In genomic region chr2:241514986-241515737, GRCh38 we compare ENCODE assay signal across 11 cellular contexts. TPM values are rescaled to one million over a fixed set of nuclear protein-coding genes. Genes with fewer than 3 reads are reported as not detected.
DNase-seq lines count a peak whose midpoint lies in the region; ATAC-seq, FAIRE-seq and TF ChIP-seq lines count a peak whose summit lies in the region.
"Had no signal": no experiment of that assay in that cellular context is flagged by ENCODE, and none has a peak within 500 bp of the region (broad histone marks: within the 10 kb centered on the region; RNA-seq: fewer than 3 reads in every experiment).

No MANE protein-coding gene starts in this region.

- no peaks in the 10 kb centered on the region for H3K9me1 ChIP-seq in K562 (ENCODE audit: control insufficient read depth, insufficient read depth, low read length)

- intact Hi-C loops in K562 (cut with micrococcal nuclease) = no loop called here
- intact Hi-C loops in uterus (cut with DNase I; ENCODE audit: low total_unique reads) = no loop called here

- CTCF ChIA-PET in K562 (lab: Yijun Ruan, JAX; ENCODE audit: low intra/inter-chr PET ratio) = no interaction called here

- H3K4me1 Mint-ChIP-seq in glutamatergic neuron (ENCODE audit: low read depth, unreplicated experiment) = peaks cover 2% of the 10 kb centered on the region
- H3K4me1 Mint-ChIP-seq: activated B cell treated with CpG ODN at 0.5 μM for 24 hours had no signal

- BruUV-seq in K562 (replicated peaks; lab: Mats Ljungman, UMichigan) = no TSS peak

- no peaks in the 10 kb centered on the region for H3K36me3 Mint-ChIP-seq in glutamatergic neuron (ENCODE audit: unreplicated experiment)

- POLR2A ChIA-PET in K562 (lab: Yijun Ruan, JAX) = interaction anchor here (0.6 to 0.9 kb wide), 3 partner anchors 9 to 93 kb away, joined by 3 read pairs; no protein-coding TSS in a partner anchor

- H3K9me3 ChIP-seq in K562 (replicated peaks; ENCODE audit: control insufficient read depth, insufficient read depth, low read depth, low read length) (no peaks in the 10 kb centered on the region; the same call in 1 of the 2 replicates), uterus (no peaks in the 10 kb centered on the region)
- H3K9me3 ChIP-seq: neutrophil had no signal

- no peak overlapping the region for H3K4me2 ChIP-seq in K562 (ENCODE audit: insufficient read depth, low read length)

- H3K27me3 ChIP-seq in K562 (ENCODE audit: control insufficient read depth in 2 of 2, insufficient read depth in 2 of 2, low read length in 2 of 2) (no peaks in the 10 kb centered on the region), uterus (no peaks in the 10 kb centered on the region)

- in situ Hi-C loops in K562 (cut with MboI) = no loop called here

- H2AFZ ChIP-seq in K562 (ENCODE audit: low read depth, low read length) = peak overlapping the region; percentile 65

- H3K36me3 ChIP-seq in K562 (ENCODE audit: control insufficient read depth, insufficient read depth, low read length) (no peaks in the 10 kb centered on the region), uterus (no peaks in the 10 kb centered on the region)
- H3K36me3 ChIP-seq: neutrophil had no signal

- no peak overlapping the region for H3K27ac Mint-ChIP-seq in glutamatergic neuron (ENCODE audit: unreplicated experiment)
- H3K27ac Mint-ChIP-seq: activated B cell treated with CpG ODN at 0.5 μM for 24 hours had no signal

- TF ChIP-seq CTCF in K562 (IDR thresholded peaks at IDR 0.05 in 2 of 3, conservative IDR thresholded peaks at IDR 0.05 in 1 of 3; ENCODE audit: insufficient read depth in 2 of 3, low read depth in 1 of 3, low read length in 3 of 3) (no peak), uterus (IDR thresholded peaks at IDR 0.05) (no peak), glutamatergic neuron (IDR thresholded peaks at IDR 0.05; ENCODE audit: partially characterized antibody, unreplicated experiment) (no peak)

- no peak overlapping the region for H3K4me3 Mint-ChIP-seq in glutamatergic neuron (ENCODE audit: unreplicated experiment)
- H3K4me3 Mint-ChIP-seq: activated B cell treated with CpG ODN at 0.5 μM for 24 hours had no signal

- 46% methylated on average over 8 of the region's 10 CpGs for WGBS in K562 (ENCODE audit: insufficient coverage, low coverage, missing lambda C conversion rate)

- H4K20me1 ChIP-seq in K562 (replicated peaks; ENCODE audit: control insufficient read depth, insufficient read depth, low read length) = no peaks in the 10 kb centered on the region

- H3K4me3 ChIP-seq in GM08714 (ENCODE audit: low read length) (peak overlapping the region; percentile 16; the same call in 1 of the 2 replicates), K562 (no peak overlapping the region), uterus (no peak overlapping the region)

- no peak for FAIRE-seq in K562 (lab: Jason Lieb, UNC)
- FAIRE-seq: D721Med had no signal

- ATAC-seq in GM19395 (IDR thresholded peaks at IDR 0.05; ENCODE audit: unreplicated experiment) (peak; percentile 71), HG03521 (IDR thresholded peaks at IDR 0.05; ENCODE audit: unreplicated experiment) (peak; percentile 64), K562 (no peak; the same call in 2 of the 3 replicates)

- H3K4me1 ChIP-seq in K562 (replicated peaks in 1 of 2; ENCODE audit: control insufficient read depth in 2 of 2, insufficient read depth in 2 of 2, low read length in 2 of 2) (no peaks in the 10 kb centered on the region), uterus (no peaks in the 10 kb centered on the region)

- H3K9ac ChIP-seq in K562 (ENCODE audit: insufficient read depth in 1 of 2, low read depth in 2 of 2, low read length in 2 of 2) = no peak overlapping the region

- no peak for TF ChIP-seq EP300 in K562 (IDR thresholded peaks at IDR 0.05; ENCODE audit: low read length)

- no peaks in the 10 kb centered on the region for H3K27me3 Mint-ChIP-seq in glutamatergic neuron (ENCODE audit: unreplicated experiment)

- TF ChIP-seq POLR2A in K562 (conservative IDR thresholded peaks at IDR 0.05) = no peak
- TF ChIP-seq POLR2A in uterus (IDR thresholded peaks at IDR 0.05) = no peak

- DNase-seq in K562 (ENCODE audit: extremely low read depth in 1 of 4, low spot score in 3 of 4) = no peak
- no peak for DNase-seq in uterus
- no peak for DNase-seq in NCI-H69 (lab: John Stamatoyannopoulos, UW)
- DNase-seq in glutamatergic neuron = no peak
- no peak for DNase-seq in SK-N-DZ (ENCODE audit: low spot score)
- DNase-seq: activated B cell treated with CpG ODN at 0.5 μM for 24 hours had no signal

- no peaks in the 10 kb centered on the region for H3K79me2 ChIP-seq in K562 (ENCODE audit: control insufficient read depth, insufficient read depth, low read length)

- H3K9me3 Mint-ChIP-seq in glutamatergic neuron (ENCODE audit: unreplicated experiment) = peaks cover 4% of the 10 kb centered on the region
- H3K9me3 Mint-ChIP-seq: activated B cell treated with CpG ODN at 0.5 μM for 24 hours had no signal

- TF ChIP-seq RAD21 in K562 (CRISPR knock-in tag; conservative IDR thresholded peaks at IDR 0.05 in 1 of 2, IDR thresholded peaks at IDR 0.05 in 1 of 2) = no peak

- H3K27ac ChIP-seq in K562 (ENCODE audit: extremely low read depth, low read depth, low read length) (peak overlapping the region; percentile 32; the same call in 1 of the 3 replicates), uterus (no peak overlapping the region)
- H3K27ac ChIP-seq: neutrophil had no signal

TF ChIP-seq in K562, 482 proteins besides CTCF, POLR2A, EP300 and RAD21:
- TF ChIP-seq NFATC3 (IDR thresholded peaks at IDR 0.05) = no peak
- TF ChIP-seq HMGXB4 (CRISPR knock-in tag; IDR thresholded peaks at IDR 0.05) = no peak
- TF ChIP-seq DNMT1 (IDR thresholded peaks at IDR 0.05) = no peak

RNA-seq across cellular contexts. Expression of gene STK25, which starts 6.8 kb away (rescaled TPM):
- total RNA-seq in K562 (2011; cell fraction: chromatin; rRNA removed; ENCODE audit: low replicate concordance) = 304 and 771 TPM in 2 replicates
- total RNA-seq in K562 (2011; cell fraction: nucleolus; rRNA removed) = 391 and 430 TPM in 2 replicates
- total RNA-seq in K562 (2011; cell fraction: nucleoplasm; rRNA removed) = 299 and 300 TPM in 2 replicates
- 116 and 163 TPM in 2 replicates for total RNA-seq in K562 (2014; rRNA removed)
- total RNA-seq in K562 (2014; rRNA removed; fragmentation: Illumina TruSeq; extraction: Trizol) = 35.0 and 61.9 TPM in 2 replicates
- 66.9 and 75.2 TPM in 2 replicates for total RNA-seq in K562 (2015; rRNA removed; fragmentation: Illumina TruSeq; extraction: Trizol)
- 107 and 123 TPM in 2 replicates for total RNA-seq in K562 (2021)
- polyA plus RNA-seq in K562 (2011; rRNA removed) = 169 and 218 TPM in 2 replicates
- polyA plus RNA-seq in K562 (2011; cell fraction: cytosol; rRNA removed) = 168 and 300 TPM in 2 replicates
- polyA plus RNA-seq in K562 (2011; cell fraction: nucleus; rRNA removed) = 929 and 1,221 TPM in 2 replicates
- polyA plus RNA-seq in K562 (2012) = 120 and 121 TPM in 2 replicates
- 151 and 157 TPM in 2 replicates for polyA plus RNA-seq in K562 (2014; fragmentation: Illumina TruSeq; extraction: Trizol)
- polyA plus RNA-seq in K562 (2014; fragmentation: Nextera tagmentation; extraction: Ambion mirVana) = 10 to 100 TPM in 1 of 2 experiments, 1 to 10 TPM in 1; 5.4 to 10.3 TPM
- 177 and 178 TPM in 2 replicates for polyA plus RNA-seq in K562 (2014; rRNA removed)
- 83.1 and 97.9 TPM in 2 replicates for polyA minus RNA-seq in K562 (2011; rRNA and poly(A)+ RNA removed)
- polyA minus RNA-seq in K562 (2011; cell fraction: cytosol; rRNA and poly(A)+ RNA removed) = 60.5 and 75.9 TPM in 2 replicates
- 113 and 164 TPM in 2 replicates for polyA minus RNA-seq in K562 (2011; cell fraction: nucleus; rRNA and poly(A)+ RNA removed)
- total RNA-seq in uterus = 100 to 1,000 TPM in 3 of 4 donors, 10 to 100 TPM in 1; 77.6 to 191 (median 165) TPM
- 347 TPM for total RNA-seq in glutamatergic neuron (ENCODE audit: unreplicated experiment)
- 342 and 394 TPM in 2 replicates for polyA plus RNA-seq in SK-N-DZ (2014; cell fraction: cytosol; rRNA removed)
- 1,046 and 1,128 TPM in 2 replicates for polyA plus RNA-seq in SK-N-DZ (2014; cell fraction: nucleus; rRNA removed)

RNA-seq across cellular contexts. Expression of gene BOK, which starts 43.4 kb away (rescaled TPM):
- total RNA-seq in K562 (2011; cell fraction: chromatin; rRNA removed; ENCODE audit: low replicate concordance) = 0.58 and 3.2 TPM in 2 replicates
- total RNA-seq in K562 (2011; cell fraction: nucleolus; rRNA removed) = 2.0 and 3.0 TPM in 2 replicates
- 0.95 and 1.5 TPM in 2 replicates for total RNA-seq in K562 (2011; cell fraction: nucleoplasm; rRNA removed)
- total RNA-seq in K562 (2014; rRNA removed) (2.9 and 3.1 TPM in 2 replicates), K562 (2014; rRNA removed; fragmentation: Illumina TruSeq; extraction: Trizol) (0.35 and 0.47 TPM in 2 replicates), K562 (2015; rRNA removed; fragmentation: Illumina TruSeq; extraction: Trizol) (0.76 and 0.83 TPM in 2 replicates), K562 (2021) (2.6 and 3.3 TPM in 2 replicates), uterus (10 to 100 TPM; 22.9 to 31.2 (median 26.4) TPM), glutamatergic neuron (ENCODE audit: unreplicated experiment) (13.8 TPM)
- polyA plus RNA-seq in K562 (2011; rRNA removed) (2.0 and 2.7 TPM in 2 replicates), K562 (2014; fragmentation: Illumina TruSeq; extraction: Trizol) (1.2 and 2.4 TPM in 2 replicates), K562 (2014; fragmentation: Nextera tagmentation; extraction: Ambion mirVana) (under 1 TPM in 1 of 2 experiments, not detected in 1; 0.03 TPM), K562 (2014; rRNA removed) (2.3 and 2.8 TPM in 2 replicates)
- 3.1 and 11.3 TPM in 2 replicates for polyA plus RNA-seq in K562 (2011; cell fraction: cytosol; rRNA removed)
- 3.9 and 9.0 TPM in 2 replicates for polyA plus RNA-seq in K562 (2011; cell fraction: nucleus; rRNA removed)
- polyA plus RNA-seq in K562 (2012) = 1.8 TPM in 2 replicates
- polyA minus RNA-seq in K562 (2011; rRNA and poly(A)+ RNA removed) = 0.81 and 1.6 TPM in 2 replicates
- polyA minus RNA-seq in K562 (2011; cell fraction: cytosol; rRNA and poly(A)+ RNA removed) = 2.4 and 3.1 TPM in 2 replicates
- 0.67 TPM in 2 replicates for polyA minus RNA-seq in K562 (2011; cell fraction: nucleus; rRNA and poly(A)+ RNA removed)
- polyA plus RNA-seq in SK-N-DZ (2014; cell fraction: cytosol; rRNA removed) = 31.0 and 35.6 TPM in 2 replicates
- polyA plus RNA-seq in SK-N-DZ (2014; cell fraction: nucleus; rRNA removed) = 34.4 and 40.9 TPM in 2 replicates
- total RNA-seq: activated B cell treated with CpG ODN at 0.5 μM for 24 hours had no signal
